Comparison of ENCODE assay signal across 11 cellular contexts in genomic region chr19:1214862-1215731, GRCh38. TPM values are rescaled to one million over a fixed set of nuclear protein-coding genes. Genes with fewer than 3 reads are reported as not detected.
DNase-seq lines count a peak whose midpoint lies in the region; ATAC-seq and TF ChIP-seq lines count a peak whose summit lies in the region.
"Had no signal": no experiment of that assay in that cellular context is flagged by ENCODE, and none has a peak within 500 bp of the region (broad histone marks: within the 10 kb centered on the region; RNA-seq: fewer than 3 reads in every experiment).

No MANE protein-coding gene starts in this region.

- TF ChIP-seq POLR2A in sigmoid colon (IDR thresholded peaks at IDR 0.05) = no peak

- H3K27ac ChIP-seq in ascending aorta (peak overlapping the region; percentile 92 to 98), left ventricle myocardium inferior (replicated peaks) (peak overlapping the region; percentile 94), sigmoid colon (peak overlapping the region; percentile 77 to 89 (median 88))

- no peaks in the 10 kb centered on the region for H3K9me3 ChIP-seq in ascending aorta
- H3K9me3 ChIP-seq in left ventricle myocardium inferior (replicated peaks) = no peaks in the 10 kb centered on the region
- H3K9me3 ChIP-seq in sigmoid colon = no peaks in the 10 kb centered on the region

- peak in 1 of 4 donors; percentile 1 for TF ChIP-seq EP300 in sigmoid colon (IDR thresholded peaks at IDR 0.05)

- peak overlapping the region; percentile 38 to 49 for H3K4me3 ChIP-seq in ascending aorta
- peak overlapping the region; percentile 48 for H3K4me3 ChIP-seq in left ventricle myocardium inferior
- H3K4me3 ChIP-seq in sigmoid colon = peak overlapping the region in 3 of 4 donors; percentile 0 to 17 (median 8)

- H3K27me3 ChIP-seq in ascending aorta (no peaks in the 10 kb centered on the region), left ventricle myocardium inferior (ENCODE audit: low read depth) (no peaks in the 10 kb centered on the region), sigmoid colon (no peaks in the 10 kb centered on the region)

- TF ChIP-seq CTCF in ascending aorta (IDR thresholded peaks at IDR 0.05) (peak in 1 of 3 experiments; percentile 4), left ventricle myocardium inferior (IDR thresholded peaks at IDR 0.05; ENCODE audit: borderline replicate concordance) (no peak), sigmoid colon (IDR thresholded peaks at IDR 0.05) (no peak)

- DNase-seq in ELR (ENCODE audit: low read depth) = peak; percentile 79
- DNase-seq in ascending aorta (ENCODE audit: low spot score in 2 of 2) = peak; percentile 41 to 92
- peak; percentile 77 for DNase-seq in left ventricle myocardium inferior
- DNase-seq in sigmoid colon = peak; percentile 87
- no peak for DNase-seq in NCI-H69 (lab: John Stamatoyannopoulos, UW)
- no peak for DNase-seq in activated naive CD4-positive, alpha-beta T cell treated with Interleukin-2 at 50 U/mL for 16 hours
- DNase-seq: activated CD4-positive, alpha-beta T cell treated with anti-CD3 and anti-CD28 coated beads for 48 hours; GDM1; H7 had no signal

- ATAC-seq in GM18870 (IDR thresholded peaks at IDR 0.05; ENCODE audit: unreplicated experiment) = no peak
- no peak for ATAC-seq in GM18498 (IDR thresholded peaks at IDR 0.05; ENCODE audit: unreplicated experiment)

- 84 to 90% methylated on average over 26 of the region's 26 CpGs for WGBS in sigmoid colon, 2 donors

- peaks cover 3 to 13% of the 10 kb centered on the region in 2 donors for H3K36me3 ChIP-seq in ascending aorta
- peaks cover 14% of the 10 kb centered on the region for H3K36me3 ChIP-seq in left ventricle myocardium inferior
- peaks cover 0 to 8% (median 3%) of the 10 kb centered on the region in 4 donors for H3K36me3 ChIP-seq in sigmoid colon

- intact Hi-C loops in ascending aorta (cut with DNase I) = loop anchor here (10.0 kb wide), 1 partner anchor 290 kb away; the partner anchor contains the start of gene ARID3A
- intact Hi-C loops in left ventricle myocardium inferior (cut with micrococcal nuclease) = no loop called here
- intact Hi-C loops in sigmoid colon (cut with DNase I) = no loop called here

- H3K4me1 ChIP-seq in ascending aorta (peaks cover 23 to 60% of the 10 kb centered on the region in 2 donors), left ventricle myocardium inferior (peaks cover 100% of the 10 kb centered on the region), sigmoid colon (peaks cover 4 to 97% (median 79%) of the 10 kb centered on the region in 4 donors)

RNA-seq across cellular contexts. Expression of gene STK11, which starts 9.5 kb away (rescaled TPM):
- total RNA-seq in ascending aorta = 104 TPM
- total RNA-seq in left ventricle myocardium inferior = 50.1 TPM
- 10 to 100 TPM; 36.4 to 51.0 (median 42.7) TPM for total RNA-seq in sigmoid colon
- 10 to 100 TPM; 31.2 to 86.5 (median 41.8) TPM for polyA plus RNA-seq in sigmoid colon

RNA-seq across cellular contexts. Expression of gene CBARP, which starts 22.7 kb away (rescaled TPM):
- total RNA-seq in ascending aorta (1.9 TPM), left ventricle myocardium inferior (0.96 TPM), sigmoid colon (under 1 TPM in 3 of 4 donors, not detected in 1; 0.36 to 0.82 (median 0.81) TPM)
- polyA plus RNA-seq in sigmoid colon = under 1 TPM in 1 of 3 donors, not detected in 2; 0.36 TPM

RNA-seq across cellular contexts. Expression of gene ATP5F1D, which starts 26.5 kb away (rescaled TPM):
- 232 TPM for total RNA-seq in ascending aorta
- total RNA-seq in left ventricle myocardium inferior = 501 TPM
- total RNA-seq in sigmoid colon = 100 to 1,000 TPM in 3 of 4 donors, 10 to 100 TPM in 1; 74.7 to 112 (median 104) TPM
- polyA plus RNA-seq in sigmoid colon = 100 to 1,000 TPM; 294 to 390 (median 352) TPM

RNA-seq across cellular contexts. Expression of gene MIDN, which starts 33.3 kb away (rescaled TPM):
- total RNA-seq in ascending aorta (307 TPM), left ventricle myocardium inferior (60.5 TPM), sigmoid colon (10 to 100 TPM; 14.6 to 70.3 (median 15.4) TPM)
- 10 to 100 TPM; 42.1 to 87.0 (median 57.7) TPM for polyA plus RNA-seq in sigmoid colon

RNA-seq across cellular contexts. Expression of gene SBNO2, which starts 41.0 kb away (rescaled TPM):
- total RNA-seq in ascending aorta (120 TPM), left ventricle myocardium inferior (16.9 TPM), sigmoid colon (10 to 100 TPM in 3 of 4 donors, 1 to 10 TPM in 1; 6.8 to 91.9 (median 14.7) TPM)
- 10 to 100 TPM; 11.4 to 75.0 (median 14.8) TPM for polyA plus RNA-seq in sigmoid colon

Comparison
In these comparisons a context has a peak if more than half of its experiments do, and no peak if none do; other contexts are left out.
1. DNase-seq: peak in ELR (single experiment), ascending aorta (2 of 2), left ventricle myocardium inferior (single experiment) and sigmoid colon (single experiment); none in NCI-H69 (single experiment) and activated naive CD4-positive, alpha-beta T cell treated with Interleukin-2 at 50 U/mL for 16 hours (single experiment).
2. Peak in every context shown above with its lines, with median percentiles within 50 percentile points of each other: H3K27ac ChIP-seq and H3K4me3 ChIP-seq.